Comparison of ENCODE assay signal across 1 cellular context in genomic region chr13:103466761-103467160, GRCh38.
TF ChIP-seq lines count a peak whose summit lies in the region.

No MANE protein-coding gene starts in this region.

TF ChIP-seq in A549, 52 proteins besides CTCF, POLR2A, EP300 and RAD21 (continued from another document):
- no peak for TF ChIP-seq E2F6 (IDR thresholded peaks at IDR 0.05; ENCODE audit: borderline replicate concordance, low read depth)
